Comparison of ENCODE assay signal across 8 cellular contexts in genomic region chr6:87722831-87723726, GRCh38. TPM values are rescaled to one million over a fixed set of nuclear protein-coding genes. Genes with fewer than 3 reads are reported as not detected.
DNase-seq lines count a peak whose midpoint lies in the region; ATAC-seq, FAIRE-seq and TF ChIP-seq lines count a peak whose summit lies in the region.

No MANE protein-coding gene starts in this region.

- TF ChIP-seq CTCF in lung (IDR thresholded peaks at IDR 0.05; ENCODE audit: control extremely low read depth, extremely low read depth) (no peak), nephron progenitor cell (IDR thresholded peaks at IDR 0.05) (no peak)

- 61 to 69% methylated on average over 8 of the region's 8 CpGs for WGBS in lung, 2 donors

- H3K36me3 Mint-ChIP-seq in nephron progenitor cell (ENCODE audit: low read depth), result peaks cover 4% of the 10 kb centered on the region

- H3K4me3 ChIP-seq in lung, result no peak overlapping the region

- H3K36me3 ChIP-seq in lung (ENCODE audit: control insufficient read depth in 2 of 2, insufficient read depth in 2 of 2, low read length in 2 of 2), result no peaks in the 10 kb centered on the region

- H3K4me1 Mint-ChIP-seq in nephron progenitor cell, result peaks cover 17% of the 10 kb centered on the region

- peaks cover 2 to 4% of the 10 kb centered on the region in 2 donors for H3K4me1 ChIP-seq in lung (ENCODE audit: control insufficient read depth in 2 of 2, insufficient read depth in 2 of 2, low read length in 2 of 2)

- no peak for FAIRE-seq in urothelium cell line (lab: Jason Lieb, UNC)

- no peak overlapping the region for H3K4me3 Mint-ChIP-seq in nephron progenitor cell

- ATAC-seq in HG02798 (IDR thresholded peaks at IDR 0.05; ENCODE audit: poor library complexity, unreplicated experiment), result peak; percentile 45
- peak; percentile 83 for ATAC-seq in lung (ENCODE audit: insufficient read depth, low FRiP score)
- ATAC-seq in HG03025 (IDR thresholded peaks at IDR 0.05; ENCODE audit: low FRiP score, unreplicated experiment), result no peak

- DNase-seq in GDM1 (lab: John Stamatoyannopoulos, UW) (peak; percentile 56), RPMI8226 (peak; percentile 76), ecto neural progenitor cell (ENCODE audit: low spot score) (peak; percentile 66), lung (ENCODE audit: low spot score) (peak; percentile 59), urothelium cell line (ENCODE audit: low spot score) (peak; percentile 82), nephron progenitor cell (no peak)

- H3K9me3 Mint-ChIP-seq in nephron progenitor cell, result no peaks in the 10 kb centered on the region

- no peaks in the 10 kb centered on the region for H3K9me3 ChIP-seq in lung (ENCODE audit: control insufficient read depth in 2 of 2, insufficient read depth in 1 of 2, low read length in 1 of 2)

- no peaks in the 10 kb centered on the region for H3K27me3 ChIP-seq in lung (ENCODE audit: control insufficient read depth, insufficient read depth)

- H3K27me3 Mint-ChIP-seq in nephron progenitor cell (ENCODE audit: low read depth, poor library complexity), result no peaks in the 10 kb centered on the region

- peak overlapping the region in 1 of 2 donors; percentile 66 for H3K27ac ChIP-seq in lung (ENCODE audit: low read depth in 1 of 2, low read length in 1 of 2)

- H3K27ac Mint-ChIP-seq in nephron progenitor cell, result no peak overlapping the region

RNA-seq across cellular contexts. Expression of gene AKIRIN2, which starts 21.0 kb away (rescaled TPM):
- total RNA-seq in lung, result 10 to 100 TPM; 44.1 to 56.5 TPM
- 10 to 100 TPM; 20.9 to 63.1 TPM for polyA plus RNA-seq in lung
